Comparison of ENCODE assay signal across 21 cellular contexts in genomic region chr18:45417392-45417791, GRCh38.
"Had no signal": no experiment of that assay in that cellular context is flagged by ENCODE, and none has a peak within 500 bp of the region (broad histone marks: within the 10 kb centered on the region; RNA-seq: fewer than 3 reads in every experiment).

No MANE protein-coding gene starts in this region.

- H3K4me3 Mint-ChIP-seq: IgD-negative memory B cell had no signal

- H3K9ac ChIP-seq: KMS-11, SK-N-SH had no signal

- H3K4me1 Mint-ChIP-seq: IgD-negative memory B cell had no signal

- H3K36me3 Mint-ChIP-seq: IgD-negative memory B cell had no signal

- H3K27ac Mint-ChIP-seq: IgD-negative memory B cell had no signal

- H3K4me3 ChIP-seq: K562 had no signal

- H3K4me2 ChIP-seq: KMS-11, SK-N-SH had no signal

- DNase-seq: MV-4-11, NCI-H1048, NCI-H1105, NCI-H1436 treated with DMSO at 0.1 percent for 48 hours, NCI-H1694, NCI-H2029 treated with DMSO at 0.1 percent for 48 hours, NCI-H2171, NCI-H226, NCI-H446, NCI-H510A, NCI-H524 treated with DMSO at 0.1 percent for 48 hours, NCI-H774, PC-3, SHP77, SK-N-SH had no signal

- H3K9me3 Mint-ChIP-seq: IgD-negative memory B cell had no signal

- H3K9me3 ChIP-seq: SK-N-SH had no signal

- H3K27ac ChIP-seq: HL-60, KMS-11, RWPE1 had no signal

- H3K27me3 Mint-ChIP-seq: IgD-negative memory B cell had no signal

- ATAC-seq: K562, Panc1, PC-3 had no signal
